Comparison of ENCODE assay signal across 18 cellular contexts in genomic region chr15:69500339-69500738, GRCh38.
"Had no signal": no experiment of that assay in that cellular context is flagged by ENCODE, and none has a peak within 500 bp of the region (broad histone marks: within the 10 kb centered on the region; RNA-seq: fewer than 3 reads in every experiment).

No MANE protein-coding gene starts in this region.

- H3K4me3 ChIP-seq: breast epithelium, hepatocyte, sigmoid colon, SK-N-MC, spleen, thoracic aorta had no signal

- H2AFZ ChIP-seq: hepatocyte, parathyroid adenoma had no signal

- H3K27ac ChIP-seq: breast epithelium, hepatocyte, parathyroid adenoma, sigmoid colon, SK-N-MC, thoracic aorta had no signal

- H3K36me3 Mint-ChIP-seq: activated CD4-positive, alpha-beta memory T cell treated with anti-CD3 and anti-CD28 coated beads for 36 hours; activated naive CD8-positive, alpha-beta T cell treated with anti-CD3 and anti-CD28 coated beads for 36 hours; memory B cell had no signal

- H3K27ac Mint-ChIP-seq: activated CD4-positive, alpha-beta memory T cell treated with anti-CD3 and anti-CD28 coated beads for 36 hours; activated naive CD8-positive, alpha-beta T cell treated with anti-CD3 and anti-CD28 coated beads for 36 hours; memory B cell; T-helper 17 cell had no signal

- H3K4me1 ChIP-seq: breast epithelium, parathyroid adenoma, sigmoid colon, spleen had no signal

- H3K9me3 Mint-ChIP-seq: activated CD4-positive, alpha-beta memory T cell treated with anti-CD3 and anti-CD28 coated beads for 36 hours; activated naive CD8-positive, alpha-beta T cell treated with anti-CD3 and anti-CD28 coated beads for 36 hours; memory B cell had no signal

- H3K79me2 ChIP-seq: hepatocyte, parathyroid adenoma had no signal

- H3K4me3 Mint-ChIP-seq: activated CD4-positive, alpha-beta memory T cell treated with anti-CD3 and anti-CD28 coated beads for 36 hours; activated naive CD8-positive, alpha-beta T cell treated with anti-CD3 and anti-CD28 coated beads for 36 hours; memory B cell; T-helper 17 cell had no signal

- ATAC-seq: T-helper 17 cell had no signal

- H3K27me3 ChIP-seq: breast epithelium, hepatocyte, sigmoid colon had no signal

- H3K4me1 Mint-ChIP-seq: memory B cell, T-helper 17 cell had no signal

- H3K27me3 Mint-ChIP-seq: activated naive CD8-positive, alpha-beta T cell treated with anti-CD3 and anti-CD28 coated beads for 36 hours had no signal

- DNase-seq: activated CD4-positive, alpha-beta memory T cell treated with anti-CD3 and anti-CD28 coated beads for 36 hours; activated CD4-positive, alpha-beta T cell treated with anti-CD3 and anti-CD28 coated beads for 48 hours; activated naive CD4-positive, alpha-beta T cell treated with Interleukin-2 at 50 U/mL for 16 hours; activated naive CD8-positive, alpha-beta T cell treated with anti-CD3 and anti-CD28 coated beads for 36 hours; activated T-cell treated with anti-CD3 and anti-CD28 coated beads, Interleukin-2, amount 50 U/mL, for 48 hours; foreskin fibroblast; sigmoid colon; spleen; stimulated activated CD4-positive, alpha-beta T cell treated with anti-CD3 and anti-CD28 coated beads, Interleukin-4, amount 100 ng/mL, for 1 hour; stimulated activated naive CD4-positive, alpha-beta T cell; SW 1271; T-helper 17 cell had no signal

- H3K4me2 ChIP-seq: hepatocyte had no signal

- H3K9ac ChIP-seq: parathyroid adenoma had no signal

- H3K9me3 ChIP-seq: breast epithelium, sigmoid colon, spleen, thoracic aorta had no signal

- H3K36me3 ChIP-seq: breast epithelium, sigmoid colon, spleen, thoracic aorta had no signal
